Comparison of ENCODE assay signal across 8 cellular contexts in the genomic region with DNA sequence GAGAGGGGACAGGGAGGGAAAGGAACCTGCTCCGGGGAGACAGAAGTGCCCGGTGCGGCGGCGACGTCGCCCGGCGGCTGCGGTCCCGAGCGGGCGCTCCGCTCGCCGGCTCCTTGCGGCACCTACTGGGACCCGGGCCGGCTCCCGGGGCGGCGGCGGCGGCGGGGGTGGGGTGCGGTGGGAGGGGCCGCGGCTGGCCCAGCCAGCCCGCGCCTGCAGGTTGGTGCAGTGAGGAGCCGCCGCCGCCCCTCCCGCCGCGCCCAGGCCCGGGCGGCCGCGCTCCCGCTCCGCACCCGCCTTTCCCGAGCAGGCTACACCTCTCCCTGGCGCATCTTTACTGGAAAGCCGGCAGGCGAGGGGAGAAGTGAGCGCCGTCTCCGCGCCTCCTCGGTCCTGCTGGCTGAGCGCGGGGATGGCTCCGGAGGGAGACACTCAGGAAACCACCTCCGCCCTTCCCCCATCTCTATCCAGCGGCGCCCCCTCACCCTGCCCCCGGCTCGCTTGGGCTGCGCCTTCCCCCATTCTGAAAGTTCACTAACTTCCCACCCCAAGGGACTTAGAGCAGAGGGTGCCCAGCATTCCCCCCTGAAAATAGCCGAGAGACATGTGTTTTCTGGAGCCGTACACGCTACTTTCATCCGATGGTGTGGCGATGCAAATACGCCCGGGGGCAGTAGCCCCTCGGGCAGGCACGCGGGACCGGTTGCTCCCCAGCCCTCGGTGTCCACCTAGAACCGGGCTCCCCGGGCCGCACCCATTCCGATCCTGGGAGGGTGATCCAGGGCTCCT. TPM values are rescaled to one million over a fixed set of nuclear protein-coding genes. Genes with fewer than 3 reads are reported as not detected.
DNase-seq lines count a peak whose midpoint lies in the region; ATAC-seq and TF ChIP-seq lines count a peak whose summit lies in the region.

A gene (minus strand): TSS at position 127 of the 789 bp plus-strand sequence.

- peak within 1 kb of the TSS; percentile 58; the same call in 1 of the 2 replicates for H3K14ac ChIP-seq in H9 (ENCODE audit: insufficient read depth, low read length)

- H3K56ac ChIP-seq in H9 (ENCODE audit: insufficient read length, low read depth, low read length), result no peak within 1 kb of the TSS

- H3K79me2 ChIP-seq in H9 (ENCODE audit: insufficient read depth, low read length), result no peaks in the 10 kb centered on the region

- ATAC-seq in activated T-helper 17 cell treated with anti-CD3 and anti-CD28 coated beads, Interleukin-2, amount 50 U/mL, for 72 hours (replicated peaks), result no peak
- ATAC-seq in stimulated activated naive CD8-positive, alpha-beta T cell treated with anti-CD3 and anti-CD28 coated beads, Interleukin-15, amount 100 ng/mL, for 72 hours, result peak; percentile 37
- no peak for ATAC-seq in HG03280 (IDR thresholded peaks at IDR 0.05; ENCODE audit: unreplicated experiment)

- no peaks in the 10 kb centered on the region for H4K20me1 ChIP-seq in H9 (ENCODE audit: control insufficient read depth, insufficient read depth, insufficient read length)

- H3K9me3 ChIP-seq in H9 (ENCODE audit: control insufficient read depth, low read depth, low read length), result no peaks in the 10 kb centered on the region
- H3K9me3 ChIP-seq in iPS-18c (ENCODE audit: control insufficient read depth, insufficient read depth, low read length), result no peaks in the 10 kb centered on the region

- H2AFZ ChIP-seq in H9 (ENCODE audit: low read length), result no peak within 1 kb of the TSS

- peak within 1 kb of the TSS; percentile 5 for H3K9ac ChIP-seq in H9 (ENCODE audit: extremely low read depth, insufficient read length, low read length)

- H3K27me3 Mint-ChIP-seq in H9 (ENCODE audit: low read depth), result peaks cover 45% of the 10 kb centered on the region
- peaks cover 52% of the 10 kb centered on the region for H3K27me3 Mint-ChIP-seq in activated T-helper 17 cell treated with anti-CD3 and anti-CD28 coated beads, Interleukin-2, amount 50 U/mL, for 72 hours
- peaks cover 60% of the 10 kb centered on the region for H3K27me3 Mint-ChIP-seq in stimulated activated naive CD8-positive, alpha-beta T cell treated with anti-CD3 and anti-CD28 coated beads, Interleukin-15, amount 100 ng/mL, for 72 hours

- H3K4me1 ChIP-seq in H9 (ENCODE audit: insufficient read depth, low read length), result no peaks in the 10 kb centered on the region

- H3K36me3 Mint-ChIP-seq in H9 (ENCODE audit: insufficient read depth in 1 of 3, low read depth in 3 of 3), result no peaks in the 10 kb centered on the region; a peak in 2 of 7 replicates
- peaks cover 6% of the 10 kb centered on the region for H3K36me3 Mint-ChIP-seq in activated T-helper 17 cell treated with anti-CD3 and anti-CD28 coated beads, Interleukin-2, amount 50 U/mL, for 72 hours (ENCODE audit: low read depth)

- DNase-seq in AG08396 (ENCODE audit: low spot score) (peak; percentile 13), H9 (peak; percentile 62), DMS79 (lab: John Stamatoyannopoulos, UW) (no peak)
- no peak for DNase-seq in stimulated activated naive CD8-positive, alpha-beta T cell treated with anti-CD3 and anti-CD28 coated beads, Interleukin-15, amount 100 ng/mL, for 72 hours
- no peak for DNase-seq in activated CD4-positive, alpha-beta T cell treated with anti-CD3 and anti-CD28 coated beads for 48 hours

- H3K27ac ChIP-seq in H9 (ENCODE audit: insufficient read length, low read depth, low read length), result no peak within 1 kb of the TSS

- no peak within 1 kb of the TSS for H3T11ph ChIP-seq in H9 (ENCODE audit: low read length)

- no peak within 1 kb of the TSS for H3K18ac ChIP-seq in H9 (ENCODE audit: insufficient read length, low read depth, low read length)

- H3K27ac Mint-ChIP-seq in H9, result peak within 1 kb of the TSS in 1 of 3 experiments; percentile 67; a peak in 2 of 7 replicates
- no peak within 1 kb of the TSS for H3K27ac Mint-ChIP-seq in activated T-helper 17 cell treated with anti-CD3 and anti-CD28 coated beads, Interleukin-2, amount 50 U/mL, for 72 hours
- peak within 1 kb of the TSS in 1 of 2 donors; percentile 27 for H3K27ac Mint-ChIP-seq in stimulated activated naive CD8-positive, alpha-beta T cell treated with anti-CD3 and anti-CD28 coated beads, Interleukin-15, amount 100 ng/mL, for 72 hours

- no peak within 1 kb of the TSS for H2BK20ac ChIP-seq in H9 (ENCODE audit: low read depth, low read length, poor library complexity, severe bottlenecking)

- no peak within 1 kb of the TSS for H2BK5ac ChIP-seq in H9 (ENCODE audit: insufficient read length, low read length)

- no CpG with 5 or more reads among the region's 77 CpGs for WGBS in H9 (ENCODE audit: extremely low coverage, insufficient read length, low lambda C conversion rate)

- no peak within 1 kb of the TSS for H2BK120ac ChIP-seq in H9 (ENCODE audit: low read depth, low read length, poor library complexity, severe bottlenecking)

- H3K4me3 Mint-ChIP-seq in H9, result peak within 1 kb of the TSS; percentile 82 to 93
- H3K4me3 Mint-ChIP-seq in activated T-helper 17 cell treated with anti-CD3 and anti-CD28 coated beads, Interleukin-2, amount 50 U/mL, for 72 hours, result peak within 1 kb of the TSS; percentile 45
- peak within 1 kb of the TSS; percentile 62 to 77 for H3K4me3 Mint-ChIP-seq in stimulated activated naive CD8-positive, alpha-beta T cell treated with anti-CD3 and anti-CD28 coated beads, Interleukin-15, amount 100 ng/mL, for 72 hours

- no peak within 1 kb of the TSS for H4K8ac ChIP-seq in H9 (replicated peaks; ENCODE audit: insufficient read length, low read depth, low read length)

- peak within 1 kb of the TSS; percentile 79 for H3K4me2 ChIP-seq in H9 (ENCODE audit: insufficient read depth, insufficient read length, low read length)

- no peak within 1 kb of the TSS for H3K23ac ChIP-seq in H9 (ENCODE audit: insufficient read length, low read depth, low read length)

- peaks cover 13 to 19% of the 10 kb centered on the region in 2 experiments for H3K4me1 Mint-ChIP-seq in H9
- no peaks in the 10 kb centered on the region for H3K4me1 Mint-ChIP-seq in activated T-helper 17 cell treated with anti-CD3 and anti-CD28 coated beads, Interleukin-2, amount 50 U/mL, for 72 hours
- peaks cover 16% of the 10 kb centered on the region for H3K4me1 Mint-ChIP-seq in stimulated activated naive CD8-positive, alpha-beta T cell treated with anti-CD3 and anti-CD28 coated beads, Interleukin-15, amount 100 ng/mL, for 72 hours

- H3K9me3 Mint-ChIP-seq in H9, result no peaks in the 10 kb centered on the region
- no peaks in the 10 kb centered on the region for H3K9me3 Mint-ChIP-seq in activated T-helper 17 cell treated with anti-CD3 and anti-CD28 coated beads, Interleukin-2, amount 50 U/mL, for 72 hours
- no peaks in the 10 kb centered on the region for H3K9me3 Mint-ChIP-seq in stimulated activated naive CD8-positive, alpha-beta T cell treated with anti-CD3 and anti-CD28 coated beads, Interleukin-15, amount 100 ng/mL, for 72 hours

- H4K91ac ChIP-seq in H9 (ENCODE audit: insufficient read length, low read depth, low read length), result no peak within 1 kb of the TSS

- no peak within 1 kb of the TSS for H3K4ac ChIP-seq in H9 (ENCODE audit: low read depth, low read length)

- H3K23me2 ChIP-seq in H9 (ENCODE audit: insufficient read length, low read depth, low read length, poor library complexity, severe bottlenecking), result peaks cover 21% of the 10 kb centered on the region

- no peak within 1 kb of the TSS for H2AK5ac ChIP-seq in H9 (ENCODE audit: insufficient read length, low read length)

- no peak; the same call in 2 of the 3 replicates for TF ChIP-seq CTCF in H9 (conservative IDR thresholded peaks at IDR 0.05)

- no peaks in the 10 kb centered on the region for H3K79me1 ChIP-seq in H9 (ENCODE audit: insufficient read depth, low read depth, low read length, poor library complexity, severe bottlenecking)

- no peak within 1 kb of the TSS for H2BK12ac ChIP-seq in H9 (ENCODE audit: insufficient read length, low read depth, low read length)

- peaks cover 11% of the 10 kb centered on the region for H3K27me3 ChIP-seq in H9 (ENCODE audit: insufficient read depth, low read length)

- H4K5ac ChIP-seq in H9 (ENCODE audit: insufficient read length, low read depth, low read length), result no peak within 1 kb of the TSS

- H3K4me3 ChIP-seq in iPS-18c (ENCODE audit: insufficient read depth, low read depth, low read length), result peak within 1 kb of the TSS; percentile 81

- H2BK15ac ChIP-seq in H9 (ENCODE audit: low read depth, low read length), result no peak within 1 kb of the TSS; the same call in 1 of the 2 replicates

RNA-seq across cellular contexts. Expression of the gene that starts here (rescaled TPM):
- total RNA-seq in H9 (2021), result 3.7 and 5.2 TPM in 2 replicates
- total RNA-seq in activated T-helper 17 cell treated with anti-CD3 and anti-CD28 coated beads, Interleukin-2, amount 50 U/mL, for 72 hours, result not detected

Comparison
In these comparisons a context has a peak if more than half of its experiments do, and no peak if none do; other contexts are left out.
1. DNase-seq: peak in AG08396 (single experiment) and H9 (single experiment); none in stimulated activated naive CD8-positive, alpha-beta T cell treated with anti-CD3 and anti-CD28 coated beads, Interleukin-15, amount 100 ng/mL, for 72 hours (0 of 2), DMS79 (single experiment) and activated CD4-positive, alpha-beta T cell treated with anti-CD3 and anti-CD28 coated beads for 48 hours (single experiment).
2. Peak in every context shown above with its lines, with median percentiles within 50 percentile points of each other: H3K4me3 Mint-ChIP-seq.